ENCODE assay signal across 8 cellular contexts in genomic region chr1:26145041-26145959, GRCh38. TPM values are rescaled to one million over a fixed set of nuclear protein-coding genes. Genes with fewer than 3 reads are reported as not detected.
DNase-seq lines count a peak whose midpoint lies in the region; ATAC-seq and TF ChIP-seq lines count a peak whose summit lies in the region.

No MANE protein-coding gene starts in this region.

- TF ChIP-seq CTCF in CD14-positive monocyte (IDR thresholded peaks at IDR 0.05) (peak; percentile 89), colonic mucosa (IDR thresholded peaks at IDR 0.05) (peak; percentile 64), liver (IDR thresholded peaks at IDR 0.05; ENCODE audit: low read depth, low read length, missing input control) (peak; percentile 71)

- H3K4me1 ChIP-seq in colonic mucosa (no peaks in the 10 kb centered on the region), liver (ENCODE audit: control insufficient read depth in 4 of 4, insufficient read depth in 4 of 4, low read length in 3 of 4) (no peaks in the 10 kb centered on the region)

- H3K36me3 ChIP-seq in colonic mucosa (no peaks in the 10 kb centered on the region), liver (ENCODE audit: control insufficient read depth in 4 of 4, insufficient read depth in 3 of 4, low read depth in 1 of 4, low read length in 3 of 4) (no peaks in the 10 kb centered on the region)

- no peak overlapping the region for H3K4me3 ChIP-seq in colonic mucosa
- H3K4me3 ChIP-seq in liver (ENCODE audit: low read depth in 1 of 3, low read length in 3 of 3) = no peak overlapping the region

- TF ChIP-seq RAD21 in liver (IDR thresholded peaks at IDR 0.05) = peak; percentile 92 to 98

- H3K27me3 ChIP-seq in colonic mucosa = no peaks in the 10 kb centered on the region
- no peaks in the 10 kb centered on the region for H3K27me3 ChIP-seq in liver (ENCODE audit: control insufficient read depth in 4 of 4, insufficient read depth in 4 of 4, low read length in 3 of 4)

- H3K9ac ChIP-seq in colonic mucosa (ENCODE audit: low read depth in 2 of 2, low read length in 2 of 2) (no peak overlapping the region), liver (ENCODE audit: low read depth in 1 of 2, low read length in 2 of 2) (no peak overlapping the region)

- H3K27ac Mint-ChIP-seq in CD14-positive monocyte = no peak overlapping the region

- 27% methylated on average over 19 of the region's 19 CpGs for WGBS in liver

- no peak overlapping the region for H3K27ac ChIP-seq in colonic mucosa
- H3K27ac ChIP-seq in liver (ENCODE audit: low read depth in 1 of 2, low read length in 2 of 2) = no peak overlapping the region

- peak overlapping the region in 1 of 2 donors; percentile 39 for H3K4me3 Mint-ChIP-seq in CD14-positive monocyte

- peaks cover 20% of the 10 kb centered on the region for H3K4me1 Mint-ChIP-seq in CD14-positive monocyte

- H3K27me3 Mint-ChIP-seq in CD14-positive monocyte (ENCODE audit: low read depth in 3 of 3) = peaks cover 3 to 6% (median 4%) of the 10 kb centered on the region in 3 donors

- intact Hi-C loops in CD14-positive monocyte (cut with micrococcal nuclease) (loop anchor here (1.0 to 10.0 kb wide), 3 partner anchors 40 to 110 kb away; no protein-coding TSS in a partner anchor), colonic mucosa (cut with DNase I) (loop anchor here (5.0 kb wide), 1 partner anchor 108 kb away; no protein-coding TSS in a partner anchor)

- no peaks in the 10 kb centered on the region for H3K9me3 ChIP-seq in colonic mucosa
- no peaks in the 10 kb centered on the region for H3K9me3 ChIP-seq in liver (ENCODE audit: control insufficient read depth in 4 of 4, low read length in 3 of 4)

- DNase-seq in CD14-positive monocyte (ENCODE audit: low spot score) (no peak), NCI-H524 (lab: John Stamatoyannopoulos, UW) (peak; percentile 67 to 87), colonic mucosa (peak; percentile 88)
- peak; percentile 75 to 84 for DNase-seq in activated CD4-positive, alpha-beta T cell treated with anti-CD3 and anti-CD28 coated beads for 4 hours
- peak; percentile 60 to 61 for DNase-seq in stimulated activated CD4-positive, alpha-beta T cell treated with anti-CD3 and anti-CD28 coated beads, Interleukin-4, amount 100 ng/mL, for 48 hours (ENCODE audit: low read depth in 2 of 2)

- no peaks in the 10 kb centered on the region for H3K36me3 Mint-ChIP-seq in CD14-positive monocyte

- no peaks in the 10 kb centered on the region for H3K9me3 Mint-ChIP-seq in CD14-positive monocyte

- ATAC-seq in HG02642 (IDR thresholded peaks at IDR 0.05; ENCODE audit: poor library complexity, unreplicated experiment) (peak; percentile 64), GM21381 (IDR thresholded peaks at IDR 0.05; ENCODE audit: unreplicated experiment) (no peak)

TF ChIP-seq in liver, 16 proteins besides CTCF, POLR2A, EP300 and RAD21:
- no peak for TF ChIP-seq REST (IDR thresholded peaks at IDR 0.05)
- no peak for TF ChIP-seq TAF1 (conservative IDR thresholded peaks at IDR 0.05)
- no peak for TF ChIP-seq ATF3 (IDR thresholded peaks at IDR 0.05)
- no peak for TF ChIP-seq JUND (IDR thresholded peaks at IDR 0.05)
- TF ChIP-seq SP1 (IDR thresholded peaks at IDR 0.05) = no peak
- TF ChIP-seq GABPA (IDR thresholded peaks at IDR 0.05 in 1 of 2, conservative IDR thresholded peaks at IDR 0.05 in 1 of 2) = no peak
- TF ChIP-seq EGR1 (IDR thresholded peaks at IDR 0.05; ENCODE audit: low read depth in 2 of 2) = no peak
- no peak for TF ChIP-seq ZBTB33 (IDR thresholded peaks at IDR 0.05)
- TF ChIP-seq FOXA1 (IDR thresholded peaks at IDR 0.05) = no peak
- TF ChIP-seq YY1 (IDR thresholded peaks at IDR 0.05) = no peak
- no peak for TF ChIP-seq NR2F2 (IDR thresholded peaks at IDR 0.05)
- no peak for TF ChIP-seq MAX (IDR thresholded peaks at IDR 0.05)
- no peak for TF ChIP-seq FOXA2 (IDR thresholded peaks at IDR 0.05)

RNA-seq across cellular contexts. Expression of gene FAM110D, which starts 13.6 kb away (rescaled TPM):
- polyA plus RNA-seq in CD14-positive monocyte = not detected
- 1 to 10 TPM in 1 of 2 donors, under 1 TPM in 1; 0.57 to 1.1 TPM for total RNA-seq in colonic mucosa
- under 1 TPM; 0.14 to 0.50 TPM for total RNA-seq in liver
- polyA plus RNA-seq in liver = under 1 TPM; 0.10 to 0.39 TPM

RNA-seq across cellular contexts. Expression of gene C1orf232, which starts 23.5 kb away (rescaled TPM):
- polyA plus RNA-seq in CD14-positive monocyte = not detected
- total RNA-seq in colonic mucosa = not detected
- not detected for total RNA-seq in liver
- not detected for polyA plus RNA-seq in liver

RNA-seq across cellular contexts. Expression of gene ZNF593, which starts 24.4 kb away (rescaled TPM):
- polyA plus RNA-seq in CD14-positive monocyte (10 to 100 TPM; 27.8 to 36.5 TPM), liver (10 to 100 TPM; 44.8 to 81.4 TPM)
- total RNA-seq in colonic mucosa (10 to 100 TPM; 22.0 to 47.7 TPM), liver (10 to 100 TPM in 1 of 2 donors, 1 to 10 TPM in 1; 5.7 to 15.7 TPM)

RNA-seq across cellular contexts. Expression of gene ZNF593OS, which starts 26.3 kb away (rescaled TPM):
- polyA plus RNA-seq in CD14-positive monocyte (under 1 TPM; 0.50 to 0.59 TPM), liver (under 1 TPM; 0.10 to 0.32 TPM)
- total RNA-seq in colonic mucosa (not detected), liver (not detected)

RNA-seq across cellular contexts. Expression of gene CNKSR1, which starts 32.0 kb away (rescaled TPM):
- polyA plus RNA-seq in CD14-positive monocyte (not detected), liver (1 to 10 TPM in 1 of 2 donors, under 1 TPM in 1; 0.48 to 2.2 TPM)
- total RNA-seq in colonic mucosa (10 to 100 TPM; 35.3 to 46.8 TPM), liver (1 to 10 TPM in 1 of 2 donors, under 1 TPM in 1; 0.56 to 1.2 TPM)
